ENCODE assay signal across 9 cellular contexts in the genomic region with DNA sequence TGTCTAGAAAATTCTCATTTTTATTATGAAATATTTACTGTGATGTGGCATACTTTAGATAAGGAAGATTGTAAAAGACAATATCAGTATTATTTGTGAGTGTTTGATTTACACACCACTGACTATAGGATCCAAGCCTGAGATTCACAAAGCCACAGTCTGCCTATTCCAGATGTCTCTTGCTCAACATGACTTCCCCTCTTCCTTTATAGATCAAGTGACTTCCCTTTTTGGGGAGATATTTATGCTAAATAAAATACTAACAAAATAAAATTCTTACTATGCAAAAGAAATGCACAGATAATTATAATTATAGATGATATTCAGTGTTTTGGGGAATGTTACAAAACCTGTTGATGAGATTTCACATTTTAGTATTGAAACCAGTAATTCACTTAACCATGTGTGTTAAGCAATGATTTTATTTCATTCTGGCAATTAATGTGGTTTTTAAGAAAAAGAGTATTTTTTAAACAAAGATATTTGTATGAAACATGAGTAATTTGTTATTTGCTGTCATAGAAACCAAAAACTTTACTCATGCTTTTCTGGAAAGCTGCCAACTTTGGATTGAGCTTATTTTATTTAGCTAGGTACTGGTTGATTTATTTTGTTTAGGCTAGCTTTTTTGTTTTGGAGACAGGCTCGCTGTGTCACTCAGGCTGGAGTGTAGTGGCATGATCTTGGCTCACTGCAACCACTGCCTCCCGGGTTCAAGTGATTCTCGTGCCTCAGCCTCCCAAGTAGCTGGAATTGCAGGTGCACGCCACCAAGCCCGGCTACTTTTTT. TPM values are rescaled to one million over a fixed set of nuclear protein-coding genes. Genes with fewer than 3 reads are reported as not detected.
A peak's percentile ranks its signal among the peaks of the same experiment; 100 is the strongest.
DNase-seq lines count a peak whose midpoint lies in the region; ATAC-seq and TF ChIP-seq lines count a peak whose summit lies in the region.
"Had no signal": no experiment of that assay in that cellular context is flagged by ENCODE, and none has a peak within 500 bp of the region (broad histone marks: within the 10 kb centered on the region; RNA-seq: fewer than 3 reads in every experiment).

No MANE protein-coding gene starts in this region.

- H3K4me3 ChIP-seq in PC-3 (ENCODE audit: low read length) (no peak overlapping the region), dorsolateral prefrontal cortex (no peak overlapping the region), retinal pigment epithelial cell (ENCODE audit: low read length) (no peak overlapping the region)

- H3K79me2 ChIP-seq in PC-3 (ENCODE audit: low read length): no peaks in the 10 kb centered on the region
- H3K79me2 ChIP-seq: parathyroid adenoma had no signal

- H3F3A ChIP-seq in PC-3 (ENCODE audit: low read length, unreplicated experiment): no peaks in the 10 kb centered on the region

- POLR2A ChIA-PET in PC-3 (lab: Charles Lee; ENCODE audit: unreplicated experiment): no interaction called here

- peak overlapping the region; percentile 41 for H3K4me2 ChIP-seq in PC-3 (ENCODE audit: low read length)

- H3K27me3 ChIP-seq in PC-3 (ENCODE audit: low read length): no peaks in the 10 kb centered on the region
- H3K27me3 ChIP-seq in dorsolateral prefrontal cortex: no peaks in the 10 kb centered on the region

- no peaks in the 10 kb centered on the region for H3K9me2 ChIP-seq in PC-3 (replicated peaks; ENCODE audit: low read length)

- TF ChIP-seq CTCF in PC-3 (conservative IDR thresholded peaks at IDR 0.05; ENCODE audit: low read depth, low read length): no peak
- no peak for TF ChIP-seq CTCF in dorsolateral prefrontal cortex (IDR thresholded peaks at IDR 0.05 in 54 of 56, conservative IDR thresholded peaks at IDR 0.05 in 2 of 56; ENCODE audit: low read depth in 1 of 56, partially characterized antibody in 56 of 56)
- no peak for TF ChIP-seq CTCF in retinal pigment epithelial cell (conservative IDR thresholded peaks at IDR 0.05; ENCODE audit: low read depth, low read length)

- H3K4me1 ChIP-seq in PC-3 (ENCODE audit: insufficient read depth, low read length): peaks cover 45% of the 10 kb centered on the region
- H3K4me1 ChIP-seq: parathyroid adenoma had no signal

- DNase-seq in DMS53 (lab: John Stamatoyannopoulos, UW) (peak; percentile 2), DMS53 treated with DMSO at 0.1 percent for 48 hours (lab: John Stamatoyannopoulos, UW; ENCODE audit: unreplicated experiment) (no peak), PC-3 (peak; percentile 88), dorsolateral prefrontal cortex (no peak), retinal pigment epithelial cell (ENCODE audit: low read depth) (peak; percentile 85), anterior cingulate cortex (lab: John Stamatoyannopoulos, UW) (no peak), HK-2 (ENCODE audit: unreplicated experiment) (no peak)

- no TSS peak for BruUV-seq in PC-3 (replicated peaks; lab: Mats Ljungman, UMichigan)

- CTCF ChIA-PET in PC-3 (lab: Charles Lee): no interaction called here

- 0 out of 2 replicates have a peak, but pooled peaks cover 2% of the 10 kb centered on the region for H3K36me3 ChIP-seq in PC-3 (ENCODE audit: low read depth, low read length)

- H3K9me3 ChIP-seq in PC-3 (ENCODE audit: low read length): no peaks in the 10 kb centered on the region

- H3K9ac ChIP-seq in PC-3 (ENCODE audit: low read length): peak overlapping the region; percentile 49
- H3K9ac ChIP-seq: parathyroid adenoma had no signal

- intact Hi-C loops in PC-3 (cut with micrococcal nuclease) (no loop called here), dorsolateral prefrontal cortex (cut with DNase I) (no loop called here)

- H3K27ac ChIP-seq in PC-3 (ENCODE audit: low read length) (peak overlapping the region; percentile 79), dorsolateral prefrontal cortex (peak overlapping the region in 36 of 59 donors; percentile 0 to 75 (median 45))
- H3K27ac ChIP-seq: parathyroid adenoma had no signal

- H2AFZ ChIP-seq in PC-3 (ENCODE audit: low read length): no peak overlapping the region
- H2AFZ ChIP-seq: parathyroid adenoma had no signal

- ATAC-seq in PC-3 (peak; percentile 39), GM19467 (IDR thresholded peaks at IDR 0.05; ENCODE audit: unreplicated experiment) (no peak)

- no peaks in the 10 kb centered on the region for H4K20me1 ChIP-seq in PC-3 (ENCODE audit: low read length)

RNA-seq across cellular contexts. Expression of a gene that starts 13.7 kb away (rescaled TPM):
- total RNA-seq in PC-3 (2014; rRNA removed): not detected in 2 replicates
- total RNA-seq in dorsolateral prefrontal cortex: 10 to 100 TPM in 3 of 120 experiments, 1 to 10 TPM in 81, under 1 TPM in 32, not detected in 4; 0.29 to 16.2 (median 1.7) TPM

Comparison
In these comparisons a context has a peak if more than half of its experiments do, and no peak if none do; other contexts are left out.
1. DNase-seq: peak in DMS53 (single experiment), PC-3 (single experiment) and retinal pigment epithelial cell (single experiment); none in DMS53 treated with DMSO at 0.1 percent for 48 hours (single experiment), dorsolateral prefrontal cortex (0 of 10), anterior cingulate cortex (0 of 58) and HK-2 (single experiment).